Comparison of ENCODE assay signal across 1 cellular context in genomic region chr1:101004061-101004460, GRCh38.
TF ChIP-seq lines count a peak whose summit lies in the region.

No MANE protein-coding gene starts in this region.

TF ChIP-seq in HepG2, 621 proteins besides CTCF, POLR2A, EP300 and RAD21 (continued from another document and continues in another):
- TF ChIP-seq USF2 (IDR thresholded peaks at IDR 0.05; ENCODE audit: low read depth, low read length) (no peak), USF2 (CRISPR knock-in tag; IDR thresholded peaks at IDR 0.05; ENCODE audit: borderline replicate concordance) (no peak), IRF2 (CRISPR knock-in tag; IDR thresholded peaks at IDR 0.05) (peak; percentile 68; the same call in 1 of the 2 replicates), NFE2 (CRISPR knock-in tag; IDR thresholded peaks at IDR 0.05) (no peak), GRHL1 (CRISPR knock-in tag; conservative IDR thresholded peaks at IDR 0.05) (no peak), PHF5A (CRISPR knock-in tag; IDR thresholded peaks at IDR 0.05; ENCODE audit: low read depth, unreplicated experiment) (peak; percentile 49), ONECUT2 (CRISPR knock-in tag; IDR thresholded peaks at IDR 0.05) (peak; percentile 75), MZF1 (CRISPR knock-in tag; IDR thresholded peaks at IDR 0.05; ENCODE audit: borderline replicate concordance) (no peak), BCLAF1 (IDR thresholded peaks at IDR 0.05) (no peak), AHDC1 (CRISPR knock-in tag; IDR thresholded peaks at IDR 0.05; ENCODE audit: borderline replicate concordance) (peak; percentile 89), ZNF598 (CRISPR knock-in tag; IDR thresholded peaks at IDR 0.05; ENCODE audit: borderline replicate concordance) (no peak), ZNF17 (CRISPR knock-in tag; IDR thresholded peaks at IDR 0.05) (no peak), IKZF4 (CRISPR knock-in tag; IDR thresholded peaks at IDR 0.05; ENCODE audit: borderline replicate concordance, low read depth, not compliant biosample characterization) (no peak), GATA4 (IDR thresholded peaks at IDR 0.05; ENCODE audit: borderline replicate concordance, low read depth) (no peak), TRIM24 (CRISPR knock-in tag; IDR thresholded peaks at IDR 0.05) (peak; percentile 66; the same call in 1 of the 2 replicates), RERE (CRISPR knock-in tag; IDR thresholded peaks at IDR 0.05; ENCODE audit: low read depth) (peak; percentile 59; the same call in 1 of the 2 replicates), FLYWCH1 (CRISPR knock-in tag; IDR thresholded peaks at IDR 0.05) (no peak), YEATS2 (CRISPR knock-in tag; IDR thresholded peaks at IDR 0.05; ENCODE audit: borderline replicate concordance) (peak; percentile 55; the same call in 1 of the 2 replicates), MYPOP (CRISPR knock-in tag; IDR thresholded peaks at IDR 0.05) (peak; percentile 33; the same call in 1 of the 2 replicates), IKZF5 (CRISPR knock-in tag; IDR thresholded peaks at IDR 0.05) (no peak), ETV6 (CRISPR knock-in tag; conservative IDR thresholded peaks at IDR 0.05) (no peak)
